Comparison of ENCODE assay signal across 11 cellular contexts in the genomic region with DNA sequence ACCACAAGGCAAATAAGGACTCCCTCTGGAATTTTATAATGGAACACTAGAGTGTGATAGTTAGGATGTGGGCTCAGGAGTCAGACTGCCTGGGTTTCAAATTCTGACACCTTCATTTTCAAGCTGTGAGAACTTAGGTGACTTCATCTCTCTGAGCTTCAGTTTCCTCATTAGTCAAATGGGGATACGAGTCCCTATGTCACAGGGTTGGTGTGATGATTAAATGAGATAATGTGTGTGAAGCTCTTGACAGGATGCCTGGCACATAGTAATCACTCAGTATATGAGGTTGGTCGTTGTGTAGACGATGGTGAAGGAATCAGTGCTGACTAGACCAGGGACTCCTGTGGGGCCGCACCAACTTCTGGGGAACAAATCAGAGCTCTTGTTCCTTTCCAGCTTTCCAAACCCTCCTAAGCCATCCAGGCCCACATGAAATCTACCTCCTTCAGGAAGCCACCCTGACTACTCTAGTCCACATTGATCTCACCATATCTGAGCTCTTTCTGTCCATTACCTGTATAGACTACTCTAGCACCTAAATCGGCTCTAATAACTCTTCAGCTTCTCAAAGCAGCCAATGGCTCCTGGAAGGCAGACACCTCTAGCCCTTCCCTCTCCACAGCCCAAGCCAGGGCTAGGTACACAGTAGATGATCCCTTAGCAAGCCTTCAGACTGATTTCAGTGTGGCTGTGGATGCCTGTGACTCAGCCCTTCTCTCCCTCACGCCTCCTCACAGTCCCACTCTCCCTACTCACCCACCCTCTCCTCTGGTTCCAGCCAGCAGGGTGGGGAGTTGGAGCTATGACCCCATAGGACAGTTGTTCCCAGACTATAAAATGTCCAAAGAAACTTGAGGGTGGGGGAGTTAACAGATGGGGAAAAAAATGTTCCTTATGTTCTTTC. TPM values are rescaled to one million over a fixed set of nuclear protein-coding genes. Genes with fewer than 3 reads are reported as not detected.
DNase-seq lines count a peak whose midpoint lies in the region; FAIRE-seq and TF ChIP-seq lines count a peak whose summit lies in the region.
"Had no signal": no experiment of that assay in that cellular context is flagged by ENCODE, and none has a peak within 500 bp of the region (broad histone marks: within the 10 kb centered on the region; RNA-seq: fewer than 3 reads in every experiment).

No MANE protein-coding gene starts in this region.

- intact Hi-C loops in testis (cut with DNase I; ENCODE audit: low total_unique reads) = no loop called here

- peak overlapping the region; percentile 81 for H3K4me3 Mint-ChIP-seq in activated CD4-positive, alpha-beta T cell treated with anti-CD3 and anti-CD28 coated beads, Interleukin-2, amount 10 ng/mL, durations not matched to agents 7 days and 5 days

- H3K4me1 ChIP-seq in testis (no peaks in the 10 kb centered on the region), suprapubic skin (peaks cover 32% of the 10 kb centered on the region)

- H3K4me3 ChIP-seq in fibroblast of mammary gland (ENCODE audit: control insufficient read depth, low read depth, low read length) = no peak overlapping the region
- H3K4me3 ChIP-seq in testis = no peak overlapping the region
- no peak overlapping the region for H3K4me3 ChIP-seq in suprapubic skin
- H3K4me3 ChIP-seq: lung had no signal

- H3K36me3 ChIP-seq in testis (ENCODE audit: low read depth, missing control alignments) (no peaks in the 10 kb centered on the region), suprapubic skin (no peaks in the 10 kb centered on the region)

- H3K27me3 Mint-ChIP-seq in activated CD4-positive, alpha-beta T cell treated with anti-CD3 and anti-CD28 coated beads, Interleukin-2, amount 10 ng/mL, durations not matched to agents 7 days and 5 days = peaks cover 8% of the 10 kb centered on the region

- 84 to 89% methylated on average over 6 of the region's 6 CpGs for WGBS in testis, 2 donors
- 87% methylated on average over 6 of the region's 6 CpGs for WGBS in suprapubic skin

- POLR2A ChIA-PET in activated CD4-positive, alpha-beta T cell treated with anti-CD3 and anti-CD28 coated beads, Interleukin-2, amount 10 ng/mL, durations not matched to agents 7 days and 5 days (lab: Charles Lee) = interaction anchor here (0.7 to 1.3 kb wide), 6 partner anchors 8 to 26 kb away, joined by 3 to 6 read pairs (median 4); no protein-coding TSS in a partner anchor

- TF ChIP-seq CTCF in fibroblast of mammary gland (conservative IDR thresholded peaks at IDR 0.05; ENCODE audit: control insufficient read depth, insufficient read depth, low read depth, low read length) (no peak), testis (IDR thresholded peaks at IDR 0.05) (no peak), suprapubic skin (IDR thresholded peaks at IDR 0.05) (no peak)

- TF ChIP-seq EP300 in suprapubic skin (IDR thresholded peaks at IDR 0.05) = no peak

- no peak for FAIRE-seq in urothelium cell line (lab: Jason Lieb, UNC)
- FAIRE-seq: HTR-8/SVneo had no signal

- peaks cover 66% of the 10 kb centered on the region for H3K4me1 Mint-ChIP-seq in activated CD4-positive, alpha-beta T cell treated with anti-CD3 and anti-CD28 coated beads, Interleukin-2, amount 10 ng/mL, durations not matched to agents 7 days and 5 days

- H3K36me3 Mint-ChIP-seq in activated CD4-positive, alpha-beta T cell treated with anti-CD3 and anti-CD28 coated beads, Interleukin-2, amount 10 ng/mL, durations not matched to agents 7 days and 5 days (ENCODE audit: low read depth) = peaks cover 16% of the 10 kb centered on the region

- H3K27ac ChIP-seq in testis (no peak overlapping the region), suprapubic skin (no peak overlapping the region)

- no peak for TF ChIP-seq POLR2A in testis (IDR thresholded peaks at IDR 0.05)
- no peak for TF ChIP-seq POLR2A in suprapubic skin (IDR thresholded peaks at IDR 0.05)

- no peaks in the 10 kb centered on the region for H3K9me3 ChIP-seq in testis
- no peaks in the 10 kb centered on the region for H3K9me3 ChIP-seq in suprapubic skin

- no peaks in the 10 kb centered on the region for H3K27me3 ChIP-seq in testis
- no peaks in the 10 kb centered on the region for H3K27me3 ChIP-seq in suprapubic skin

- CTCF ChIA-PET in activated CD4-positive, alpha-beta T cell treated with anti-CD3 and anti-CD28 coated beads, Interleukin-2, amount 10 ng/mL, durations not matched to agents 7 days and 5 days (lab: Charles Lee) = interaction anchor here (0.9 to 4.1 kb wide), 15 partner anchors 9 to 416 kb away, joined by 3 to 40 read pairs (median 5); no protein-coding TSS in a partner anchor

- peak; percentile 34 for DNase-seq in stimulated activated CD4-positive, alpha-beta T cell treated with anti-CD3 and anti-CD28 coated beads, Interleukin-2, amount 100 ng/mL, for 4 hours (ENCODE audit: low read depth)
- DNase-seq in stimulated activated CD4-positive, alpha-beta T cell treated with anti-CD3 and anti-CD28 coated beads, Interleukin-12 subunit alpha, Interleukin-12 subunit beta, amount 100 ng/mL, for 4 hours = no peak
- DNase-seq in activated CD4-positive, alpha-beta T cell treated with anti-CD3 and anti-CD28 coated beads, Interleukin-2, amount 10 ng/mL, durations not matched to agents 7 days and 5 days = peak; percentile 45
- peak; percentile 58 for DNase-seq in fibroblast of mammary gland (ENCODE audit: low read depth)
- peak; percentile 24 for DNase-seq in urothelium cell line (ENCODE audit: low spot score)
- DNase-seq in NCI-H2196 treated with DMSO at 0.1 percent for 48 hours (lab: John Stamatoyannopoulos, UW; ENCODE audit: unreplicated experiment) = no peak
- no peak for DNase-seq in testis
- no peak for DNase-seq in suprapubic skin (ENCODE audit: low spot score in 2 of 2)
- DNase-seq: NCI-H82 had no signal

- H3K27ac Mint-ChIP-seq in activated CD4-positive, alpha-beta T cell treated with anti-CD3 and anti-CD28 coated beads, Interleukin-2, amount 10 ng/mL, durations not matched to agents 7 days and 5 days = peak overlapping the region; percentile 77

- H3K9me3 Mint-ChIP-seq in activated CD4-positive, alpha-beta T cell treated with anti-CD3 and anti-CD28 coated beads, Interleukin-2, amount 10 ng/mL, durations not matched to agents 7 days and 5 days = no peaks in the 10 kb centered on the region

RNA-seq across cellular contexts. Expression of a gene that starts 2.5 kb away (rescaled TPM):
- total RNA-seq in activated CD4-positive, alpha-beta T cell treated with anti-CD3 and anti-CD28 coated beads, Interleukin-2, amount 10 ng/mL, durations not matched to agents 7 days and 5 days = 100 to 1,000 TPM; 271 to 283 TPM
- 10 to 100 TPM; 15.2 to 16.1 TPM for total RNA-seq in testis
- polyA plus RNA-seq in testis (ENCODE audit: insufficient read depth, low read depth, low replicate concordance) = 9.9 TPM
- 1 to 10 TPM; 2.9 to 7.2 (median 4.9) TPM for total RNA-seq in suprapubic skin

Comparison
In these comparisons a context has a peak if more than half of its experiments do, and no peak if none do; other contexts are left out.
1. DNase-seq: peak in stimulated activated CD4-positive, alpha-beta T cell treated with anti-CD3 and anti-CD28 coated beads, Interleukin-2, amount 100 ng/mL, for 4 hours (single experiment), activated CD4-positive, alpha-beta T cell treated with anti-CD3 and anti-CD28 coated beads, Interleukin-2, amount 10 ng/mL, durations not matched to agents 7 days and 5 days (single experiment), fibroblast of mammary gland (single experiment) and urothelium cell line (single experiment); none in stimulated activated CD4-positive, alpha-beta T cell treated with anti-CD3 and anti-CD28 coated beads, Interleukin-12 subunit alpha, Interleukin-12 subunit beta, amount 100 ng/mL, for 4 hours (single experiment), NCI-H2196 treated with DMSO at 0.1 percent for 48 hours (single experiment), testis (single experiment) and suprapubic skin (0 of 2).
2. RNA of a gene that starts 2.5 kb away (total RNA-seq): 271 to 283 TPM in activated CD4-positive, alpha-beta T cell treated with anti-CD3 and anti-CD28 coated beads, Interleukin-2, amount 10 ng/mL, durations not matched to agents 7 days and 5 days; 15.2 to 16.1 TPM in testis and 2.9 to 7.2 TPM in suprapubic skin; every median in the first group is over 10 times any median in the second.